Comparison of ENCODE assay signal across 10 cellular contexts in the genomic region with DNA sequence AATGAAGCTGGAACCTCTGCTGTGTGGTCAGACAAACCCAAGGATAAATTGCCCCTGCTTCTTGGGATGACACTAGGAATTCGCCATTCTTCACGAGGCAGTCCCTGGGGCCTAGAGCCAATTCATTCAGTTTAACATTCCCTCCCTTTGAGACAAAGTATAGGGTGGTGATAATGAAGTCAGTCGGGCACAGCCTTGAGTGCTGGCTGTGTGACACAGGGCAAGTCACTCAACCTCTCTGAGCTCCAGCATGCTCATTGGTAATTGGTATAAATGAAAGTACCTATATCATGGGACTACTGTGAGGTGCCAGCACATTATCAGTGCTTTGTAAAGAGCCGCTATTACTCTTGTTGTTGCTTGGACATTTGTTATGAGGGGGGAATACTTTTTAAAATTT.
"Had no signal": no experiment of that assay in that cellular context is flagged by ENCODE, and none has a peak within 500 bp of the region (broad histone marks: within the 10 kb centered on the region; RNA-seq: fewer than 3 reads in every experiment).

No MANE protein-coding gene starts in this region.

- H3K27ac ChIP-seq: GM23248, HL-60 had no signal

- H3K36me3 Mint-ChIP-seq: IgD-negative memory B cell had no signal

- DNase-seq: GM23248, GOT3, H9, HCEC 1CT, HFFc6, KG1 had no signal

- H3K9me3 Mint-ChIP-seq: H9, HFFc6, IgD-negative memory B cell had no signal

- H3K4me3 ChIP-seq: GM23248 had no signal

- H3K9ac ChIP-seq: GM23248 had no signal

- H3K27ac Mint-ChIP-seq: HFFc6, IgD-negative memory B cell had no signal

- ATAC-seq: HepG2 had no signal

- H3K4me3 Mint-ChIP-seq: H9, HFFc6, IgD-negative memory B cell had no signal

- H2AFZ ChIP-seq: GM23248 had no signal

- FAIRE-seq: H54, HepG2 had no signal
